In the genomic region with DNA sequence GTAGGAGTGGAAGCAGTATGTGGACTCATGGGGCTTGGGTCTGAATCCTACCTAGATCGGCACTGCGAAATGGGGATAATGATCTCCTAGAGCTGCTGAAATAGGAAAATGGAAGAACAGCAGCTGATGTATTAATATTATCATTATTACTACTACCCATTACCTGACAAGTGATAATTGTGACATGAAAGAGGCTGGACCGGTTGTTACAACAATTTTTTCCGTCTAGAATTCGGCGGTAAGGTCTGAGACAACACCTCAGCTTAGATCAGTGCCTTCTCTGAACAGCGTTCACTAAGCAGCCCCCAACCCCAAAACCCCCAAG, we compare ENCODE assay signal across 8 cellular contexts. TPM values are rescaled to one million over a fixed set of nuclear protein-coding genes. Genes with fewer than 3 reads are reported as not detected.
DNase-seq lines count a peak whose midpoint lies in the region; ATAC-seq, FAIRE-seq and TF ChIP-seq lines count a peak whose summit lies in the region.
"Not testable (repeated sequence)": the region's sequence is repeated elsewhere in the genome, so short reads cannot be mapped to it uniquely, and the experiment has no call there.

No MANE protein-coding gene starts in this region.

- peak overlapping the region; percentile 85 for H3K27ac Mint-ChIP-seq in activated CD4-positive, alpha-beta T cell treated with anti-CD3 and anti-CD28 coated beads for 36 hours

- not testable (repeated sequence) for H3K4me1 ChIP-seq in ACC112 (ENCODE audit: control insufficient read depth, insufficient read depth, low read length, unreplicated experiment); cardiac muscle cell (ENCODE audit: low read depth)
- H3K4me1 ChIP-seq in mononuclear cell (ENCODE audit: insufficient read depth, low read length) = peaks cover 18% of the 10 kb centered on the region

- TF ChIP-seq POLR2A in NB4 (IDR thresholded peaks at IDR 0.05; ENCODE audit: extremely low read depth, insufficient read length) = not testable (repeated sequence)

- peak overlapping the region; percentile 45 for H2AFZ ChIP-seq in ACC112 (ENCODE audit: low read length, unreplicated experiment)

- not testable (repeated sequence) for TF ChIP-seq CTCF in NB4 (IDR thresholded peaks at IDR 0.05; ENCODE audit: low read depth, low read length); bronchial epithelial cell (IDR thresholded peaks at IDR 0.05; ENCODE audit: insufficient read depth, low read length, severe bottlenecking); cardiac muscle cell (IDR thresholded peaks at IDR 0.05; ENCODE audit: low read depth, low read length)

- peak; percentile 1 for ATAC-seq in GM18499 (IDR thresholded peaks at IDR 0.05; ENCODE audit: insufficient read depth, unreplicated experiment)
- ATAC-seq in activated CD4-positive, alpha-beta T cell treated with anti-CD3 and anti-CD28 coated beads for 36 hours = not testable (repeated sequence)

- H3K4me3 ChIP-seq in ACC112 (ENCODE audit: low read depth, low read length) = peak overlapping the region; percentile 90
- H3K4me3 ChIP-seq in NB4 (ENCODE audit: low read depth, low read length) = peak overlapping the region; percentile 69
- peak overlapping the region; percentile 98 for H3K4me3 ChIP-seq in bronchial epithelial cell (ENCODE audit: low read depth, low read length)
- peak overlapping the region; percentile 87 for H3K4me3 ChIP-seq in cardiac muscle cell
- peak overlapping the region; percentile 62 for H3K4me3 ChIP-seq in mononuclear cell (ENCODE audit: low read length)
- peak overlapping the region; percentile 82 for H3K4me3 ChIP-seq in skeletal muscle cell (ENCODE audit: low read depth, low read length)

- H3K36me3 ChIP-seq in ACC112 (ENCODE audit: insufficient read depth, low read length); bronchial epithelial cell (ENCODE audit: control insufficient read depth, insufficient read depth, low read length); cardiac muscle cell: not testable (repeated sequence)

- not testable (repeated sequence) for H3K27me3 ChIP-seq in ACC112 (ENCODE audit: insufficient read depth, low read length); bronchial epithelial cell (ENCODE audit: control insufficient read depth, insufficient read depth, low read length); cardiac muscle cell; mononuclear cell (ENCODE audit: insufficient read depth, low read length)

- H3K9me3 ChIP-seq in cardiac muscle cell (ENCODE audit: low read depth); mononuclear cell (ENCODE audit: low read depth, low read length): not testable (repeated sequence)

- H3K27ac ChIP-seq in ACC112 (ENCODE audit: low read depth, low read length) = not testable (repeated sequence)
- H3K27ac ChIP-seq in cardiac muscle cell = peak overlapping the region; percentile 94

- H3K27me3 Mint-ChIP-seq in activated CD4-positive, alpha-beta T cell treated with anti-CD3 and anti-CD28 coated beads for 36 hours = not testable (repeated sequence)

- H3K9me3 Mint-ChIP-seq in activated CD4-positive, alpha-beta T cell treated with anti-CD3 and anti-CD28 coated beads for 36 hours (ENCODE audit: low read depth) = not testable (repeated sequence)

- not testable (repeated sequence) for DNase-seq in NB4 (ENCODE audit: low read depth); activated CD4-positive, alpha-beta T cell treated with anti-CD3 and anti-CD28 coated beads for 36 hours; skeletal muscle cell (ENCODE audit: low read depth)
- DNase-seq in bronchial epithelial cell (ENCODE audit: low read depth) (peak; percentile 46), cardiac muscle cell (ENCODE audit: low read depth in 1 of 2, low spot score in 1 of 2) (peak; percentile 65 to 87)

- POLR2A ChIA-PET in activated CD4-positive, alpha-beta T cell treated with anti-CD3 and anti-CD28 coated beads for 36 hours (lab: Charles Lee) = not testable (repeated sequence)

- H3K36me3 Mint-ChIP-seq in activated CD4-positive, alpha-beta T cell treated with anti-CD3 and anti-CD28 coated beads for 36 hours (ENCODE audit: low read depth) = not testable (repeated sequence)

- FAIRE-seq in bronchial epithelial cell (lab: Jason Lieb, UNC) = not testable (repeated sequence)

- H3K4me1 Mint-ChIP-seq in activated CD4-positive, alpha-beta T cell treated with anti-CD3 and anti-CD28 coated beads for 36 hours = peaks cover 14% of the 10 kb centered on the region

- peak overlapping the region; percentile 84 for H3K4me3 Mint-ChIP-seq in activated CD4-positive, alpha-beta T cell treated with anti-CD3 and anti-CD28 coated beads for 36 hours

- intact Hi-C loops in activated CD4-positive, alpha-beta T cell treated with anti-CD3 and anti-CD28 coated beads for 36 hours (cut with DNase I, micrococcal nuclease) = loop anchor here in 1 of 2 experiments (2.0 kb wide), 1 partner anchor 341 kb away; a partner anchor contains a TSS

- CTCF ChIA-PET in activated CD4-positive, alpha-beta T cell treated with anti-CD3 and anti-CD28 coated beads for 36 hours (lab: Charles Lee) = interaction anchor here (0.6 kb wide), 1 partner anchor 566 kb away, joined by 3 read pairs; no protein-coding TSS in a partner anchor

- peaks cover 40% of the 10 kb centered on the region for H3K79me2 ChIP-seq in ACC112 (ENCODE audit: control insufficient read depth, insufficient read depth, low read length, unreplicated experiment)

RNA-seq across cellular contexts. Expression of a gene that starts 0.5 kb away (rescaled TPM):
- 10 to 100 TPM; 50.6 to 53.9 TPM for total RNA-seq in activated CD4-positive, alpha-beta T cell treated with anti-CD3 and anti-CD28 coated beads for 36 hours
- total RNA-seq in bronchial epithelial cell = 71.9 and 75.1 TPM in 2 replicates
- total RNA-seq in cardiac muscle cell = 73.8 and 77.6 TPM in 2 replicates
- 84.6 and 99.8 TPM in 2 replicates for polyA plus RNA-seq in cardiac muscle cell
- 101 TPM for total RNA-seq in mononuclear cell

RNA-seq across cellular contexts. Expression of a gene that starts 37.0 kb away (rescaled TPM):
- 10 to 100 TPM; 90.4 to 99.1 TPM for total RNA-seq in activated CD4-positive, alpha-beta T cell treated with anti-CD3 and anti-CD28 coated beads for 36 hours
- total RNA-seq in bronchial epithelial cell (43.7 and 65.7 TPM in 2 replicates), cardiac muscle cell (34.5 and 60.9 TPM in 2 replicates), mononuclear cell (17.9 TPM)
- 40.3 and 47.7 TPM in 2 replicates for polyA plus RNA-seq in cardiac muscle cell
